Comparison of ENCODE assay signal across 18 cellular contexts in the genomic region with DNA sequence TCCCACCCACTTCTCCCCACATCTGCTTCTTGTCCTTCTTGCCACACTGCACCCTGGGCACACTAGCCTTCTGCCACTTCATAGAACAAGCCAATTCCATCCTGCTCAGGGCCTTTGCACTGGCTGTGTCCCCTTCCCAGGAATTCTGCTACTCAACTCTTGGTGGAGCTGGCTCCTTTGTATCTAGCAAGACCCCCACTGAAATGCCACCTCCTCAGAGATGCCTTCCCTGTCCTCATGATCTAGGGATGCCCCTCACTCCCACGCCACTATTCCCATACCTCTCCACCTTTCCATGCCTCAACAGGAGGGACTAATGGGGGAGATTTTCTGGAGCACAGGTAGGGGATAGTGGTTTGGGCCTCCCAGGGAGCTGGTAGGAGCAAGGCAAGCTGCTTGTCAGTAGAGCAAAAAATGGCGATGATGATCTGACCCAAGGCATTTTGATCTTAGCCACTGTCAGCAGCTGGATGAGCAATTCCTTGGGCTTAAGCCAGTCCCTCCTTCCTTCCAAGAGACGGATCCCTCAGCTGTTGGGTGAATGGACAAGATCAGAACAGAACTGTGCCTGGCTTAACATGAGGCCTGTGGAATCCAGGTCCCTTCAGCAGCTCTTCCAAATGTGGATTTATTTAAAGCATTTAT. TPM values are rescaled to one million over a fixed set of nuclear protein-coding genes. Genes with fewer than 3 reads are reported as not detected.
DNase-seq lines count a peak whose midpoint lies in the region; ATAC-seq and TF ChIP-seq lines count a peak whose summit lies in the region.
"Had no signal": no experiment of that assay in that cellular context is flagged by ENCODE, and none has a peak within 500 bp of the region (broad histone marks: within the 10 kb centered on the region; RNA-seq: fewer than 3 reads in every experiment).

No MANE protein-coding gene starts in this region.

- WGBS in stomach, 5 donors = 69 to 83% (median 75%) methylated on average over 3 of the region's 3 CpGs

- H3K4me3 ChIP-seq in fibroblast of the aortic adventitia (ENCODE audit: low read depth, low read length) (no peak overlapping the region), stomach (no peak overlapping the region)

- ATAC-seq in HG02885 (IDR thresholded peaks at IDR 0.05; ENCODE audit: poor library complexity, unreplicated experiment) = no peak
- ATAC-seq: activated T-cell treated with anti-CD3 and anti-CD28 coated beads, Interleukin-2, amount 50 U/mL, for 4 hours; foreskin keratinocyte had no signal

- peaks cover 0 to 12% (median 0%) of the 10 kb centered on the region in 3 donors for H3K27me3 ChIP-seq in stomach

- TF ChIP-seq POLR2A in stomach (IDR thresholded peaks at IDR 0.05) = no peak

- intact Hi-C loops in stomach (cut with DNase I; ENCODE audit: low total_unique reads) = no loop called here

- no peaks in the 10 kb centered on the region for H3K36me3 ChIP-seq in stomach

- no peak for TF ChIP-seq EP300 in stomach (IDR thresholded peaks at IDR 0.05)

- peaks cover 9 to 13% (median 12%) of the 10 kb centered on the region in 4 donors for H3K4me1 ChIP-seq in stomach
- H3K4me1 ChIP-seq: foreskin keratinocyte had no signal

- peak; percentile 21 for DNase-seq in activated CD4-positive, CD25-positive, alpha-beta regulatory T cell treated with anti-CD3 and anti-CD28 coated beads, Interleukin-2, amount 50 U/mL, for 72 hours
- DNase-seq in activated CD4-positive, CD25-positive, alpha-beta regulatory T cell (lab: John Stamatoyannopoulos, UW) = no peak
- DNase-seq in NCI-H446 treated with DMSO at 0.1 percent for 48 hours (lab: John Stamatoyannopoulos, UW) (peak; percentile 42), fibroblast of the aortic adventitia (ENCODE audit: low read depth) (peak; percentile 17), stomach (peak; percentile 21), activated T-cell treated with anti-CD3 and anti-CD28 coated beads for 4 hours (no peak), GM20000 (ENCODE audit: low spot score) (no peak)
- DNase-seq: activated CD4-positive, alpha-beta T cell treated with anti-CD3 and anti-CD28 coated beads, Interleukin-2, amount 10 ng/mL, durations not matched to agents 7 days and 5 days; activated naive CD4-positive, alpha-beta T cell treated with anti-CD3 and anti-CD28 coated beads, Interleukin-2, amount 50 U/mL, for 16 hours; activated T-cell treated with anti-CD3 and anti-CD28 coated beads, Interleukin-2, amount 50 U/mL, for 4 hours; C1 segment of cervical spinal cord; endodermal cell; mesenchymal stem cell; NCI-H2029; NCI-H524 treated with DMSO at 0.1 percent for 48 hours; nephron progenitor cell had no signal

- no peaks in the 10 kb centered on the region for H3K9me3 ChIP-seq in stomach

- TF ChIP-seq CTCF in fibroblast of the aortic adventitia (IDR thresholded peaks at IDR 0.05; ENCODE audit: insufficient read depth, low read length) (no peak), stomach (IDR thresholded peaks at IDR 0.05) (no peak), GM20000 (IDR thresholded peaks at IDR 0.05; ENCODE audit: extremely low read depth, missing control alignments) (no peak)

- no peak overlapping the region for H3K27ac ChIP-seq in stomach
- H3K27ac ChIP-seq: foreskin keratinocyte had no signal

RNA-seq across cellular contexts. Expression of gene PRDM11, which starts 4.1 kb away (rescaled TPM):
- total RNA-seq in fibroblast of the aortic adventitia (ENCODE audit: low replicate concordance) (3.4 and 5.3 TPM in 2 replicates), stomach (100 to 1,000 TPM in 1 of 5 donors, 10 to 100 TPM in 3, 1 to 10 TPM in 1; 4.5 to 139 (median 14.2) TPM)
- 1 to 10 TPM; 1.2 to 3.5 (median 2.6) TPM for polyA plus RNA-seq in stomach

Comparison
In these comparisons a context has a peak if more than half of its experiments do, and no peak if none do; other contexts are left out.
1. DNase-seq: peak in activated CD4-positive, CD25-positive, alpha-beta regulatory T cell treated with anti-CD3 and anti-CD28 coated beads, Interleukin-2, amount 50 U/mL, for 72 hours (single experiment), NCI-H446 treated with DMSO at 0.1 percent for 48 hours (single experiment), fibroblast of the aortic adventitia (single experiment) and stomach (single experiment); none in activated CD4-positive, CD25-positive, alpha-beta regulatory T cell (0 of 4), activated T-cell treated with anti-CD3 and anti-CD28 coated beads for 4 hours (single experiment) and GM20000 (single experiment).